ENCODE assay signal across 7 cellular contexts in the genomic region with DNA sequence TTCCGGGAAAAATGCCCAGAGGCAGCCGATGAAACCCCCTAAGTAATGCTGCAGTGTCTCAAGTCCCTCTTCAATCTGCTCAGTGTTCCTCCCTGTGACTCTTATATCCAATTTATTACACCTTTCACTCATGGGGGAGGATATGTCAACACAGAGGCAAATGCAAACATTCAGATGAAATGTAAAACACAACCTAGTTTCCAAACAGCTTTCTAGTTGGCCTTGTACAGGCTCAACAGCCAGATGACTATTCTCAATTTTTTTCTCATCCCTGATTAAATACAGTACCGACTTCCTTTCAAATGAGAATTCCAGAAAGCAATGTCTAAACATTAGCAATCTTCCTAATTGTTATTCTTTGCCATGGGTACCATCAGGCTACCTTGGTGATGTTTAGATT.
"Had no signal": no experiment of that assay in that cellular context is flagged by ENCODE, and none has a peak within 500 bp of the region (broad histone marks: within the 10 kb centered on the region; RNA-seq: fewer than 3 reads in every experiment).

No MANE protein-coding gene starts in this region.

- H3K9me3 Mint-ChIP-seq: HFFc6, IgD-negative memory B cell had no signal

- H3K27ac ChIP-seq: GM23248, HL-60 had no signal

- H2AFZ ChIP-seq: GM23248 had no signal

- H3K4me3 Mint-ChIP-seq: HFFc6, IgD-negative memory B cell had no signal

- H3K9ac ChIP-seq: GM23248 had no signal

- DNase-seq: GM23248, GOT3, H7, HFFc6 had no signal

- H3K9me3 ChIP-seq: HAP-1 had no signal

- H3K4me3 ChIP-seq: GM23248, HAP-1 had no signal

- H3K36me3 ChIP-seq: HAP-1 had no signal

- H3K27ac Mint-ChIP-seq: HFFc6 had no signal
